Comparison of ENCODE assay signal across 13 cellular contexts in the genomic region with DNA sequence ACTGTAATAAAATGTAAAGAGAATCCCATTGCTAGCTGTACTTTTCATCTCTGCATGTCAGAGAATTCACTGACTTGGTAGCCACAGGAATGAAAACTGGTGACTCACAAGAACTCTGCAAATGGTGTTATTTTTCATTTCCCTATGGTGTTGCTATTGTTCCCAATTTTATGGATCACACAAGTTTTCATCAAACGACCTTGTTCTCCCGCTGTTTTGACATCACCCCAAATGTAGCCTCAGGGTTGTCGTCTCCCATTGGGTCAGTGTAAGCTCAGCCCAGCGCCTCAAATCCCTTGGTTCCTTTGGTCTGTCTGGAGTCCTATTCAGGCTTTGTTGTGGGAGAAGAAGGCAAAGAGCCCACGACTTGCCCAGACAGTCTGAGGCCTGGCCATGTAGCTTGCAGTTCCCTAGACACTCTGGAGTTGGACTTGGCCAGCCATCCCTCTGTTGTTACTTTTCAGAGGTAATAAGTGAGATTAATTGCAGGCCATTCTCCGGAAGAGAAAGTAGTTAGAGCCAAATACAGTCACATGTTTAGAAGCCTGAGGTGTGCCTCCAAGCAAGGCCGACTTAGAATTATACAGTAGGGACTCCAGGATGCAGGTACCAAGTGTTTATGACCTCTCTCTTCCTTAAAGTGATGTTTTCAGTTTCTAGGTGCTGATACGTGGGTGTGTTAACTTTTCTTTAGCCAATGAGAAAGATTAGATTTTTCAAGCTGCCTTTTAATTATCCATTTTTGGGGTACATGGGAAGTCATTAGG.
DNase-seq lines count a peak whose midpoint lies in the region; ATAC-seq and TF ChIP-seq lines count a peak whose summit lies in the region.
"Had no signal": no experiment of that assay in that cellular context is flagged by ENCODE, and none has a peak within 500 bp of the region (broad histone marks: within the 10 kb centered on the region; RNA-seq: fewer than 3 reads in every experiment).

No MANE protein-coding gene starts in this region.

- no peak for TF ChIP-seq POLR2A in breast epithelium (IDR thresholded peaks at IDR 0.05)
- no peak for TF ChIP-seq POLR2A in suprapubic skin (IDR thresholded peaks at IDR 0.05)

- intact Hi-C loops in breast epithelium (cut with DNase I; ENCODE audit: low total_unique reads): no loop called here

- H3K27me3 ChIP-seq in breast epithelium: no peaks in the 10 kb centered on the region
- H3K27me3 ChIP-seq in hepatocyte: no peaks in the 10 kb centered on the region
- no peaks in the 10 kb centered on the region for H3K27me3 ChIP-seq in suprapubic skin
- H3K27me3 ChIP-seq: Peyer's patch had no signal

- H4K20me1 ChIP-seq in hepatocyte (ENCODE audit: insufficient read depth, poor library complexity, severe bottlenecking): no peaks in the 10 kb centered on the region

- peaks cover 17% of the 10 kb centered on the region for H3K36me3 Mint-ChIP-seq in HFFc6 (ENCODE audit: low read depth)
- H3K36me3 Mint-ChIP-seq in endothelial cell (ENCODE audit: low read depth, unreplicated experiment): peaks cover 5% of the 10 kb centered on the region

- H3K4me3 ChIP-seq in breast epithelium: no peak overlapping the region
- no peak overlapping the region for H3K4me3 ChIP-seq in hepatocyte
- no peak overlapping the region for H3K4me3 ChIP-seq in suprapubic skin
- H3K4me3 ChIP-seq: Peyer's patch had no signal

- H3K79me2 ChIP-seq in hepatocyte: no peaks in the 10 kb centered on the region

- no peaks in the 10 kb centered on the region for H3K9me2 ChIP-seq in hepatocyte (replicated peaks; ENCODE audit: insufficient read depth)

- H3K4me2 ChIP-seq in hepatocyte: no peak overlapping the region

- H3K4me1 Mint-ChIP-seq in HFFc6 (ENCODE audit: low read depth) (peaks cover 60% of the 10 kb centered on the region), endothelial cell (ENCODE audit: unreplicated experiment) (no peaks in the 10 kb centered on the region)

- no peak for TF ChIP-seq EP300 in suprapubic skin (IDR thresholded peaks at IDR 0.05)

- H3K9me3 Mint-ChIP-seq in HFFc6: no peaks in the 10 kb centered on the region
- no peaks in the 10 kb centered on the region for H3K9me3 Mint-ChIP-seq in endothelial cell (ENCODE audit: unreplicated experiment)

- H3K4me3 Mint-ChIP-seq in HFFc6: peak overlapping the region; percentile 61; the same call in 1 of the 2 replicates
- no peak overlapping the region for H3K4me3 Mint-ChIP-seq in endothelial cell (ENCODE audit: unreplicated experiment)

- H3K36me3 ChIP-seq in breast epithelium: no peaks in the 10 kb centered on the region
- H3K36me3 ChIP-seq in hepatocyte (replicated peaks; ENCODE audit: insufficient read depth, low read depth): no peaks in the 10 kb centered on the region
- H3K36me3 ChIP-seq in suprapubic skin: peaks cover 11% of the 10 kb centered on the region
- H3K36me3 ChIP-seq: Peyer's patch had no signal

- H3K9me3 ChIP-seq in breast epithelium (no peaks in the 10 kb centered on the region), hepatocyte (ENCODE audit: low read depth) (no peaks in the 10 kb centered on the region), suprapubic skin (no peaks in the 10 kb centered on the region)
- H3K9me3 ChIP-seq: Peyer's patch had no signal

- H3K27ac Mint-ChIP-seq in HFFc6: peak overlapping the region; percentile 83
- H3K27ac Mint-ChIP-seq in endothelial cell (ENCODE audit: unreplicated experiment): no peak overlapping the region

- 69% methylated on average over 8 of the region's 8 CpGs for whole genome bisulfite sequencing in hepatocyte (ENCODE audit: low lambda C conversion rate, missing lambda C conversion rate)
- 65% methylated on average over 8 of the region's 8 CpGs for WGBS in suprapubic skin

- TF ChIP-seq CTCF in HFFc6 (IDR thresholded peaks at IDR 0.05) (no peak), breast epithelium (IDR thresholded peaks at IDR 0.05) (no peak), hepatocyte (IDR thresholded peaks at IDR 0.05; ENCODE audit: poor library complexity) (no peak), suprapubic skin (IDR thresholded peaks at IDR 0.05) (no peak), endothelial cell (IDR thresholded peaks at IDR 0.05; ENCODE audit: unreplicated experiment) (no peak)

- peak; percentile 79 for DNase-seq in HFFc6
- no peak for DNase-seq in breast epithelium (ENCODE audit: low spot score in 2 of 2)
- DNase-seq in hepatocyte (ENCODE audit: low spot score): no peak
- no peak for DNase-seq in suprapubic skin (ENCODE audit: low spot score in 2 of 2)
- DNase-seq in endothelial cell (ENCODE audit: low spot score): no peak
- DNase-seq in activated CD4-positive, alpha-beta T cell treated with anti-CD3 and anti-CD28 coated beads, Interleukin-2, amount 50 U/mL, for 4 hours: no peak
- DNase-seq: activated CD4-positive, alpha-beta T cell treated with anti-CD3 and anti-CD28 coated beads, Interleukin-2, amount 50 U/mL, for 1 hour; NCI-H1092; Peyer's patch; retina; stimulated activated naive CD8-positive, alpha-beta T cell treated with anti-CD3 and anti-CD28 coated beads, Interleukin-15, Interleukin-2, amounts not matched to agents 100 U/mL and 50 U/mL, for 24 hours had no signal

- peak overlapping the region; percentile 62 to 71 for H3K27ac ChIP-seq in breast epithelium
- peak overlapping the region; percentile 93 for H3K27ac ChIP-seq in hepatocyte
- H3K27ac ChIP-seq in suprapubic skin: peak overlapping the region; percentile 22

- H3K27me3 Mint-ChIP-seq in HFFc6 (ENCODE audit: insufficient read depth): peaks cover 3% of the 10 kb centered on the region
- H3K27me3 Mint-ChIP-seq in endothelial cell (ENCODE audit: unreplicated experiment): no peaks in the 10 kb centered on the region

- no peak for ATAC-seq in GM19324 (IDR thresholded peaks at IDR 0.05; ENCODE audit: low FRiP score, unreplicated experiment)
- no peak for ATAC-seq in HG03045 (IDR thresholded peaks at IDR 0.05; ENCODE audit: unreplicated experiment)
- ATAC-seq: stimulated activated naive CD8-positive, alpha-beta T cell treated with anti-CD3 and anti-CD28 coated beads, Interleukin-15, Interleukin-2, amounts not matched to agents 100 U/mL and 50 U/mL, for 24 hours had no signal

- H3K4me1 ChIP-seq in breast epithelium: no peaks in the 10 kb centered on the region
- peaks cover 50% of the 10 kb centered on the region for H3K4me1 ChIP-seq in hepatocyte (ENCODE audit: insufficient read depth)
- H3K4me1 ChIP-seq in suprapubic skin: peaks cover 20% of the 10 kb centered on the region

- H2AFZ ChIP-seq in hepatocyte: no peak overlapping the region

Comparison
In these comparisons a context has a peak if more than half of its experiments do, and no peak if none do; other contexts are left out.
1. H3K27ac ChIP-seq: peak in every context shown above with its lines; median percentile 93 in hepatocyte; 66 in breast epithelium; 22 in suprapubic skin.